ENCODE assay signal across 23 cellular contexts in genomic region chr1:230568676-230569075, GRCh38.
"Had no signal": no experiment of that assay in that cellular context is flagged by ENCODE, and none has a peak within 500 bp of the region (broad histone marks: within the 10 kb centered on the region; RNA-seq: fewer than 3 reads in every experiment).

No MANE protein-coding gene starts in this region.

- H3K4me1 Mint-ChIP-seq: central memory CD8-positive, alpha-beta T cell; natural killer cell had no signal

- H3K9me3 ChIP-seq: adrenal gland, ascending aorta, left ventricle myocardium inferior, right atrium auricular region, suprapubic skin, tibial nerve, uterus had no signal

- H3K27ac Mint-ChIP-seq: activated naive CD8-positive, alpha-beta T cell; natural killer cell; stimulated activated naive CD8-positive, alpha-beta T cell treated with anti-CD3 and anti-CD28 coated beads, Interleukin-15, Interleukin-2, amounts not matched to agents 100 ng/mL and 50 ng/mL, for 24 hours had no signal

- H3K27ac ChIP-seq: adrenal gland, ascending aorta, coronary artery, left ventricle myocardium inferior, right atrium auricular region, suprapubic skin, tibial nerve, uterus, WERI-Rb-1 had no signal

- H3K27me3 ChIP-seq: adrenal gland, ascending aorta, right atrium auricular region, suprapubic skin, tibial nerve, uterus had no signal

- H3K4me1 ChIP-seq: ascending aorta, suprapubic skin, uterus had no signal

- H3K4me3 ChIP-seq: adrenal gland, ascending aorta, coronary artery, left ventricle myocardium inferior, right atrium auricular region, suprapubic skin, tibial nerve, uterus had no signal

- H3K36me3 ChIP-seq: adrenal gland, ascending aorta, left ventricle myocardium inferior, right atrium auricular region, suprapubic skin, tibial nerve, uterus, WERI-Rb-1 had no signal

- H3K4me3 Mint-ChIP-seq: activated naive CD8-positive, alpha-beta T cell; central memory CD8-positive, alpha-beta T cell; natural killer cell; stimulated activated naive CD8-positive, alpha-beta T cell treated with anti-CD3 and anti-CD28 coated beads, Interleukin-15, Interleukin-2, amounts not matched to agents 100 ng/mL and 50 ng/mL, for 24 hours had no signal

- H3K9me3 Mint-ChIP-seq: central memory CD8-positive, alpha-beta T cell; natural killer cell; stimulated activated naive CD8-positive, alpha-beta T cell treated with anti-CD3 and anti-CD28 coated beads, Interleukin-15, Interleukin-2, amounts not matched to agents 100 ng/mL and 50 ng/mL, for 24 hours had no signal

- H3K27me3 Mint-ChIP-seq: progenitor cell of endocrine pancreas had no signal

- ATAC-seq: natural killer cell had no signal

- H3K36me3 Mint-ChIP-seq: activated naive CD8-positive, alpha-beta T cell; natural killer cell had no signal

- DNase-seq: activated naive CD4-positive, alpha-beta T cell; activated T-cell treated with anti-CD3 and anti-CD28 coated beads, Interleukin-2, amount 50 U/mL, for 1 hour; erythroblast; foreskin melanocyte; glutamatergic neuron; hippocampal formation; kidney glomerular epithelial cell; left ventricle myocardium inferior; midbrain; natural killer cell; T-helper 1 cell; uterus had no signal
